ENCODE assay signal across 9 cellular contexts in genomic region chr5:154238776-154239481, GRCh38. TPM values are rescaled to one million over a fixed set of nuclear protein-coding genes. Genes with fewer than 3 reads are reported as not detected.
DNase-seq lines count a peak whose midpoint lies in the region; ATAC-seq and TF ChIP-seq lines count a peak whose summit lies in the region.
"Had no signal": no experiment of that assay in that cellular context is flagged by ENCODE, and none has a peak within 500 bp of the region (broad histone marks: within the 10 kb centered on the region; RNA-seq: fewer than 3 reads in every experiment).

No MANE protein-coding gene starts in this region.

- POLR2A ChIA-PET in A673 (lab: Charles Lee; ENCODE audit: low non-redundant PET), result no interaction called here
- POLR2A ChIA-PET in OCI-LY7 (lab: Charles Lee), result no interaction called here

- H3K27ac ChIP-seq in A673 (ENCODE audit: low read depth, low read length, poor library complexity, severe bottlenecking) (no peak overlapping the region), OCI-LY7 (ENCODE audit: low read depth, low read length, poor library complexity, severe bottlenecking) (no peak overlapping the region), tibial artery (no peak overlapping the region)

- H3K4me1 ChIP-seq in A673 (ENCODE audit: insufficient read depth, low read length, poor library complexity, severe bottlenecking), result no peaks in the 10 kb centered on the region
- H3K4me1 ChIP-seq in OCI-LY7 (ENCODE audit: insufficient read depth, low read length, poor library complexity, severe bottlenecking), result peaks cover 16% of the 10 kb centered on the region
- peaks cover 0 to 9% (median 0%) of the 10 kb centered on the region in 4 donors for H3K4me1 ChIP-seq in tibial artery

- H3K79me2 ChIP-seq in OCI-LY7 (ENCODE audit: insufficient read depth, low read depth, low read length), result no peaks in the 10 kb centered on the region

- no peaks in the 10 kb centered on the region for H3K9me3 ChIP-seq in A673 (ENCODE audit: low read depth, low read length, poor library complexity, severe bottlenecking)
- H3K9me3 ChIP-seq in OCI-LY7 (ENCODE audit: low read length), result no peaks in the 10 kb centered on the region
- no peaks in the 10 kb centered on the region for H3K9me3 ChIP-seq in tibial artery

- H4K20me1 ChIP-seq in OCI-LY7 (ENCODE audit: insufficient read depth, low read length), result no peaks in the 10 kb centered on the region; the same call in 1 of the 2 replicates

- intact Hi-C loops in A673 (cut with micrococcal nuclease; ENCODE audit: unreplicated experiment), result no loop called here
- intact Hi-C loops in OCI-LY7 (cut with micrococcal nuclease; ENCODE audit: unreplicated experiment), result no loop called here
- intact Hi-C loops in tibial artery (cut with DNase I; ENCODE audit: low total_unique reads), result no loop called here

- H3K27me3 ChIP-seq in A673 (replicated peaks; ENCODE audit: insufficient read depth, low read depth, low read length, poor library complexity) (no peaks in the 10 kb centered on the region), tibial artery (no peaks in the 10 kb centered on the region)

- DNase-seq in A673 (ENCODE audit: low spot score) (peak; percentile 13), OCI-LY7 (ENCODE audit: low spot score) (peak; percentile 54), tibial artery (no peak), NCI-H2227 treated with DMSO at 0.1 percent for 48 hours (lab: John Stamatoyannopoulos, UW) (no peak), DMS53 (lab: John Stamatoyannopoulos, UW) (no peak)
- DNase-seq in activated CD4-positive, alpha-beta T cell treated with anti-CD3 and anti-CD28 coated beads for 4 hours, result no peak
- DNase-seq: central memory CD4-positive, alpha-beta T cell had no signal

- H3K4me3 ChIP-seq in A673 (ENCODE audit: low read depth, low read length, poor library complexity, severe bottlenecking), result no peak overlapping the region
- H3K4me3 ChIP-seq in OCI-LY7 (ENCODE audit: low read depth, low read length, poor library complexity, severe bottlenecking), result no peak overlapping the region
- no peak overlapping the region for H3K4me3 ChIP-seq in tibial artery

- peak overlapping the region; percentile 46 for H3K4me2 ChIP-seq in OCI-LY7 (ENCODE audit: low read length)

- CTCF ChIA-PET in A673 (lab: Charles Lee) (no interaction called here), OCI-LY7 (lab: Charles Lee; ENCODE audit: unreplicated experiment) (no interaction called here)

- TF ChIP-seq CTCF in A673 (conservative IDR thresholded peaks at IDR 0.05; ENCODE audit: low read depth, low read length), result no peak
- TF ChIP-seq CTCF in OCI-LY7 (conservative IDR thresholded peaks at IDR 0.05; ENCODE audit: low read length), result no peak
- no peak for TF ChIP-seq CTCF in tibial artery (IDR thresholded peaks at IDR 0.05)

- no peaks in the 10 kb centered on the region for H3K9me2 ChIP-seq in OCI-LY7 (ENCODE audit: insufficient read depth, low read length)

- H2AFZ ChIP-seq in OCI-LY7 (ENCODE audit: low read length), result no peak overlapping the region

- ATAC-seq in GM19035 (IDR thresholded peaks at IDR 0.05; ENCODE audit: unreplicated experiment) (peak; percentile 59), HG02884 (IDR thresholded peaks at IDR 0.05; ENCODE audit: unreplicated experiment) (peak; percentile 50)

- H3K36me3 ChIP-seq in A673 (ENCODE audit: insufficient read depth, low read length, poor library complexity, severe bottlenecking) (no peaks in the 10 kb centered on the region), OCI-LY7 (ENCODE audit: insufficient read depth, low read length) (no peaks in the 10 kb centered on the region), tibial artery (no peaks in the 10 kb centered on the region)

- BruUV-seq in A673 (replicated peaks; lab: Mats Ljungman, UMichigan), result no TSS peak
- no TSS peak for BruUV-seq in OCI-LY7 (replicated peaks; lab: Mats Ljungman, UMichigan)

RNA-seq across cellular contexts. Expression of gene GALNT10, which starts 48.4 kb away (rescaled TPM):
- 17.9 and 18.0 TPM in 2 replicates for total RNA-seq in A673 (2021)
- 6.6 and 7.3 TPM in 2 replicates for total RNA-seq in OCI-LY7 (2014; rRNA removed; shearing (Covaris generic))
- total RNA-seq in OCI-LY7 (2022), result 16.3 and 20.6 TPM in 2 replicates

Comparison
In these comparisons a context has a peak if more than half of its experiments do, and no peak if none do; other contexts are left out.
1. DNase-seq: peak in A673 (single experiment) and OCI-LY7 (single experiment); none in tibial artery (0 of 2), NCI-H2227 treated with DMSO at 0.1 percent for 48 hours (single experiment), DMS53 (single experiment) and activated CD4-positive, alpha-beta T cell treated with anti-CD3 and anti-CD28 coated beads for 4 hours (0 of 2).